ENCODE assay signal across 34 cellular contexts in the genomic region with DNA sequence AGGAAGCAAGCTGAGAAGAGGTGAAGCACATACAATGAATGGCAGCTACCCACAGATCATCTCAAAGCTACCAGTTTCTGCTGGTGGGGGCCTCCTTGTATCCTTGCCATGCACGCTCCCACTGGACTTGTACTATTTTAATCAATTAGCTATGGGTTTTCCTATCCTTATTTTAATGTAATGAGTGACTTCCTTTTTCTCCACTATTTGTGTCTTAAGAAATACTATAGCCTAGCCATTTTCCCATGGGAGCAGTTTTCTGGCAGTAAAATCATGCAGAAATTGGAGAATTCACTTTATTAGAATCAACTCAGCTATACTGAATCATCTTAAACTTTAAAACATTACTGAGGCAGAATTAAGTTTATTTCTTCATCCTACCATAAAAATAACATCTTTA.
"Had no signal": no experiment of that assay in that cellular context is flagged by ENCODE, and none has a peak within 500 bp of the region (broad histone marks: within the 10 kb centered on the region; RNA-seq: fewer than 3 reads in every experiment).

No MANE protein-coding gene starts in this region.

- H3K27me3 ChIP-seq: brain microvascular endothelial cell, cardiac muscle cell, MG63 had no signal

- H3K4me3 ChIP-seq: cardiac muscle cell, MG63, PC-9 had no signal

- H3K36me3 ChIP-seq: brain microvascular endothelial cell, cardiac muscle cell, MG63 had no signal

- H3K27ac ChIP-seq: brain microvascular endothelial cell, PC-9, RWPE1, VCaP had no signal

- ATAC-seq: activated naive CD4-positive, alpha-beta T cell treated with anti-CD3 and anti-CD28 coated beads, Interleukin-2, amount 50 U/mL, for 72 hours; Right ventricle myocardium inferior had no signal

- DNase-seq: activated B cell treated with CpG ODN at 0.5 μM for 24 hours; activated CD4-positive, alpha-beta memory T cell treated with anti-CD3 and anti-CD28 coated beads, Interleukin-2, amount 10 ng/mL, durations not matched to agents 7 days and 5 days; activated CD4-positive, alpha-beta T cell treated with anti-CD3 and anti-CD28 coated beads for 4 hours; activated CD4-positive, alpha-beta T cell treated with anti-CD3 and anti-CD28 coated beads, Interleukin-2, amount 50 U/mL, for 1 hour; activated CD4-positive, CD25-positive, alpha-beta regulatory T cell treated with anti-CD3 and anti-CD28 coated beads, Interleukin-2, amount 50 U/mL, for 72 hours; activated gamma-delta T cell; activated naive CD4-positive, alpha-beta T cell treated with anti-CD3 and anti-CD28 coated beads for 36 hours; activated T-cell treated with anti-CD3 and anti-CD28 coated beads, Interleukin-2, amount 50 U/mL, for 24 hours; amniotic stem cell; aorta; brain microvascular endothelial cell; Karpas-422; MG63; MV-4-11; NCI-H1092 treated with DMSO at 0.1 percent for 48 hours; NCI-H1417; NCI-H146; NCI-H187; NCI-H2029 treated with DMSO at 0.1 percent for 48 hours; NCI-H2107; NCI-H2171; NCI-H510A; NCI-H526; NCI-H748 treated with DMSO at 0.1 percent for 48 hours; PC-9; SIG-M5; SW 1271; T-helper 1 cell; T-helper 9 cell had no signal
